ENCODE assay signal across 16 cellular contexts in genomic region chr2:150046211-150046610, GRCh38.
DNase-seq lines count a peak whose midpoint lies in the region; ATAC-seq and TF ChIP-seq lines count a peak whose summit lies in the region.
"Had no signal": no experiment of that assay in that cellular context is flagged by ENCODE, and none has a peak within 500 bp of the region (broad histone marks: within the 10 kb centered on the region; RNA-seq: fewer than 3 reads in every experiment).

No MANE protein-coding gene starts in this region.

- DNase-seq in Caco-2 (no peak), SJCRH30 (no peak), fibroblast of peridontal ligament (ENCODE audit: extremely low read depth) (peak; percentile 52), psoas muscle (no peak), NCI-H1105 treated with DMSO at 0.1 percent for 48 hours (lab: John Stamatoyannopoulos, UW) (no peak), cardiac septum (ENCODE audit: low spot score) (no peak)
- no peak for DNase-seq in activated CD4-positive, alpha-beta memory T cell treated with anti-CD3 and anti-CD28 coated beads for 36 hours
- DNase-seq: activated CD4-positive, alpha-beta T cell treated with anti-CD3 and anti-CD28 coated beads, Interleukin-2, amount 50 U/mL, for 1 hour; NCI-H1436 treated with DMSO at 0.1 percent for 48 hours; NCI-H510A; stimulated activated CD4-positive, alpha-beta T cell treated with anti-CD3 and anti-CD28 coated beads, Interleukin-1b, Interleukin-23, amount 100 ng/mL, for 48 hours; T-helper 17 cell; upper lobe of right lung had no signal

- H3K36me3 Mint-ChIP-seq in Caco-2 (ENCODE audit: insufficient read depth, unreplicated experiment) = no peaks in the 10 kb centered on the region
- no peaks in the 10 kb centered on the region for H3K36me3 Mint-ChIP-seq in activated CD4-positive, alpha-beta memory T cell treated with anti-CD3 and anti-CD28 coated beads for 36 hours
- H3K36me3 Mint-ChIP-seq: IgD-negative memory B cell had no signal

- H3K27ac ChIP-seq in SJCRH30 (no peak overlapping the region), psoas muscle (no peak overlapping the region)
- H3K27ac ChIP-seq: BLaER1 treated with 17β-estradiol and CSF1 and Interleukin-3, amounts not matched to agents 10 nM and 100 nM; upper lobe of right lung had no signal

- POLR2A ChIA-PET in Caco-2 (lab: Charles Lee) = no interaction called here
- POLR2A ChIA-PET in activated CD4-positive, alpha-beta memory T cell treated with anti-CD3 and anti-CD28 coated beads for 36 hours (lab: Charles Lee) = no interaction called here

- H3K4me3 Mint-ChIP-seq in Caco-2 (ENCODE audit: unreplicated experiment) = no peak overlapping the region
- H3K4me3 Mint-ChIP-seq in activated CD4-positive, alpha-beta memory T cell treated with anti-CD3 and anti-CD28 coated beads for 36 hours = no peak overlapping the region
- H3K4me3 Mint-ChIP-seq: IgD-negative memory B cell, T-helper 17 cell had no signal

- H3K4me3 ChIP-seq in Caco-2 (ENCODE audit: low read depth, low read length) (no peak overlapping the region), SJCRH30 (peak overlapping the region; percentile 29), psoas muscle (peak overlapping the region; percentile 27)
- H3K4me3 ChIP-seq: BLaER1 treated with 17β-estradiol and CSF1 and Interleukin-3, amounts not matched to agents 10 nM and 100 nM; upper lobe of right lung had no signal

- BruUV-seq in Caco-2 (replicated peaks; lab: Mats Ljungman, UMichigan) = no TSS peak

- no peaks in the 10 kb centered on the region for H3K27me3 ChIP-seq in Caco-2 (replicated peaks; ENCODE audit: control insufficient read depth, insufficient read depth, low read length)
- no peaks in the 10 kb centered on the region for H3K27me3 ChIP-seq in SJCRH30
- H3K27me3 ChIP-seq in psoas muscle (ENCODE audit: insufficient read depth in 3 of 3, low read length in 2 of 3) = no peaks in the 10 kb centered on the region
- H3K27me3 ChIP-seq: BLaER1 treated with 17β-estradiol and CSF1 and Interleukin-3, amounts not matched to agents 10 nM and 100 nM; upper lobe of right lung had no signal

- no peaks in the 10 kb centered on the region for H3K9me3 ChIP-seq in Caco-2
- no peaks in the 10 kb centered on the region for H3K9me3 ChIP-seq in SJCRH30 (replicated peaks)
- H3K9me3 ChIP-seq in psoas muscle = no peaks in the 10 kb centered on the region
- H3K9me3 ChIP-seq: BLaER1 treated with 17β-estradiol and CSF1 and Interleukin-3, amounts not matched to agents 10 nM and 100 nM; upper lobe of right lung had no signal

- H3K4me1 Mint-ChIP-seq in Caco-2 (ENCODE audit: low read depth, unreplicated experiment) = peaks cover 28% of the 10 kb centered on the region
- no peaks in the 10 kb centered on the region for H3K4me1 Mint-ChIP-seq in activated CD4-positive, alpha-beta memory T cell treated with anti-CD3 and anti-CD28 coated beads for 36 hours (ENCODE audit: low read depth)
- H3K4me1 Mint-ChIP-seq: IgD-negative memory B cell, T-helper 17 cell had no signal

- peaks cover 21% of the 10 kb centered on the region for H3K4me1 ChIP-seq in Caco-2
- H3K4me1 ChIP-seq in SJCRH30 = 0 out of 2 replicates have a peak, but pooled peaks cover 3% of the 10 kb centered on the region
- H3K4me1 ChIP-seq in psoas muscle = no peaks in the 10 kb centered on the region
- H3K4me1 ChIP-seq: upper lobe of right lung had no signal

- ATAC-seq in psoas muscle = no peak
- ATAC-seq in GM19324 (IDR thresholded peaks at IDR 0.05; ENCODE audit: low FRiP score, unreplicated experiment) = no peak
- ATAC-seq: T-helper 17 cell, upper lobe of right lung had no signal

- H3K27me3 Mint-ChIP-seq in Caco-2 (ENCODE audit: insufficient read depth, unreplicated experiment) = no peaks in the 10 kb centered on the region
- H3K27me3 Mint-ChIP-seq in activated CD4-positive, alpha-beta memory T cell treated with anti-CD3 and anti-CD28 coated beads for 36 hours = no peaks in the 10 kb centered on the region
- H3K27me3 Mint-ChIP-seq: IgD-negative memory B cell, T-helper 17 cell had no signal

- intact Hi-C loops in Caco-2 (cut with micrococcal nuclease; ENCODE audit: unreplicated experiment) = no loop called here
- intact Hi-C loops in psoas muscle (cut with DNase I) = no loop called here
- intact Hi-C loops in activated CD4-positive, alpha-beta memory T cell treated with anti-CD3 and anti-CD28 coated beads for 36 hours (cut with micrococcal nuclease) = no loop called here
- intact Hi-C loops in cardiac septum (cut with DNase I) = no loop called here

- 32 to 52% (median 35%) methylated on average over 5 of the region's 5 CpGs for WGBS in psoas muscle, 3 donors

- no peaks in the 10 kb centered on the region for H3K9me3 Mint-ChIP-seq in Caco-2 (ENCODE audit: unreplicated experiment)
- no peaks in the 10 kb centered on the region for H3K9me3 Mint-ChIP-seq in activated CD4-positive, alpha-beta memory T cell treated with anti-CD3 and anti-CD28 coated beads for 36 hours

- CTCF ChIA-PET in Caco-2 (lab: Charles Lee) = no interaction called here
- CTCF ChIA-PET in activated CD4-positive, alpha-beta memory T cell treated with anti-CD3 and anti-CD28 coated beads for 36 hours (lab: Charles Lee) = no interaction called here

- H3K27ac Mint-ChIP-seq in Caco-2 (ENCODE audit: unreplicated experiment) = peak overlapping the region; percentile 34
- H3K27ac Mint-ChIP-seq in activated CD4-positive, alpha-beta memory T cell treated with anti-CD3 and anti-CD28 coated beads for 36 hours = no peak overlapping the region
- H3K27ac Mint-ChIP-seq: T-helper 17 cell had no signal

- no peaks in the 10 kb centered on the region for H3K36me3 ChIP-seq in Caco-2 (ENCODE audit: control insufficient read depth, insufficient read depth, low read length)
- H3K36me3 ChIP-seq in SJCRH30 = no peaks in the 10 kb centered on the region
- H3K36me3 ChIP-seq in psoas muscle (ENCODE audit: insufficient read depth in 1 of 2, low read depth in 1 of 2) = no peaks in the 10 kb centered on the region
- H3K36me3 ChIP-seq: BLaER1 treated with 17β-estradiol and CSF1 and Interleukin-3, amounts not matched to agents 10 nM and 100 nM; upper lobe of right lung had no signal

- no peak for TF ChIP-seq CTCF in Caco-2 (IDR thresholded peaks at IDR 0.05; ENCODE audit: insufficient read depth in 1 of 2, low read depth in 1 of 2, low read length in 1 of 2, severe bottlenecking in 1 of 2, unreplicated experiment in 1 of 2)
- TF ChIP-seq CTCF in psoas muscle (IDR thresholded peaks at IDR 0.05) = no peak
